Comparison of ENCODE assay signal across 8 cellular contexts in genomic region chr13:98476538-98476966, GRCh38.
DNase-seq lines count a peak whose midpoint lies in the region; ATAC-seq and TF ChIP-seq lines count a peak whose summit lies in the region.

No MANE protein-coding gene starts in this region.

- TF ChIP-seq CTCF in right atrium auricular region (IDR thresholded peaks at IDR 0.05) (no peak), WERI-Rb-1 (IDR thresholded peaks at IDR 0.05; ENCODE audit: low read depth, low read length) (no peak)

- H3K4me1 ChIP-seq in right atrium auricular region, result peaks cover 0 to 72% of the 10 kb centered on the region in 2 donors

- H3K4me3 ChIP-seq in right atrium auricular region, result no peak overlapping the region
- no peak overlapping the region for H3K4me3 ChIP-seq in WERI-Rb-1 (ENCODE audit: low read depth, low read length)

- H3K27me3 ChIP-seq in right atrium auricular region, result no peaks in the 10 kb centered on the region
- no peaks in the 10 kb centered on the region for H3K27me3 ChIP-seq in WERI-Rb-1 (ENCODE audit: insufficient read depth, low read depth, severe bottlenecking)

- peaks cover 10% of the 10 kb centered on the region for H3K36me3 ChIP-seq in right atrium auricular region
- peaks cover 38% of the 10 kb centered on the region for H3K36me3 ChIP-seq in WERI-Rb-1

- DNase-seq in RPMI8226 (peak; percentile 65), activated gamma-delta T cell (lab: John Stamatoyannopoulos, UW) (peak; percentile 37), right atrium auricular region (ENCODE audit: low spot score) (peak; percentile 77), WERI-Rb-1 (no peak), posterior vena cava (ENCODE audit: low spot score) (no peak)
- DNase-seq in stimulated activated CD4-positive, alpha-beta T cell treated with anti-CD3 and anti-CD28 coated beads, Interleukin-1b, Interleukin-23, amount 100 ng/mL, for 24 hours (ENCODE audit: low read depth in 4 of 4, low spot score in 1 of 4), result peak; percentile 51 to 82 (median 69)

- no peaks in the 10 kb centered on the region for H3K9me3 ChIP-seq in right atrium auricular region
- no peaks in the 10 kb centered on the region for H3K9me3 ChIP-seq in WERI-Rb-1 (ENCODE audit: severe bottlenecking)

- peak overlapping the region; percentile 7 to 12 for H3K27ac ChIP-seq in right atrium auricular region
- no peak overlapping the region; the same call in 1 of the 2 replicates for H3K27ac ChIP-seq in WERI-Rb-1

- intact Hi-C loops in posterior vena cava (cut with DNase I), result loop anchor here in 1 of 2 donors (10.0 kb wide), 1 partner anchor 98 kb away; the partner anchor contains the start of gene STK24

- ATAC-seq in GM18861 (IDR thresholded peaks at IDR 0.05; ENCODE audit: unreplicated experiment) (peak; percentile 85), HG03045 (IDR thresholded peaks at IDR 0.05; ENCODE audit: unreplicated experiment) (peak; percentile 96)

Comparison
In these comparisons a context has a peak if more than half of its experiments do, and no peak if none do; other contexts are left out.
1. DNase-seq: peak in RPMI8226 (single experiment), activated gamma-delta T cell (single experiment), right atrium auricular region (single experiment) and stimulated activated CD4-positive, alpha-beta T cell treated with anti-CD3 and anti-CD28 coated beads, Interleukin-1b, Interleukin-23, amount 100 ng/mL, for 24 hours (4 of 4); none in WERI-Rb-1 (single experiment) and posterior vena cava (single experiment).